Comparison of ENCODE assay signal across 8 cellular contexts in genomic region chr3:66938338-66938963, GRCh38. TPM values are rescaled to one million over a fixed set of nuclear protein-coding genes. Genes with fewer than 3 reads are reported as not detected.
DNase-seq lines count a peak whose midpoint lies in the region; ATAC-seq and TF ChIP-seq lines count a peak whose summit lies in the region.

No MANE protein-coding gene starts in this region.

- peak; percentile 1 for DNase-seq in stimulated activated CD8-positive, alpha-beta memory T cell treated with anti-CD3 and anti-CD28 coated beads, Interleukin-15, amount 100 ng/mL, for 1 hour (ENCODE audit: low read depth)
- no peak for DNase-seq in stimulated activated CD8-positive, alpha-beta memory T cell treated with anti-CD3 and anti-CD28 coated beads, Interleukin-4, amount 100 ng/mL, for 48 hours
- DNase-seq in HCT116 (ENCODE audit: low read depth, low spot score) (peak; percentile 44), NCI-H1048 (lab: John Stamatoyannopoulos, UW) (peak; percentile 45), SKM-1 (lab: John Stamatoyannopoulos, UW; ENCODE audit: unreplicated experiment) (peak; percentile 70), lung microvascular endothelial cell (ENCODE audit: low read depth in 2 of 2) (peak; percentile 68 to 70), ureter (ENCODE audit: low spot score) (peak; percentile 44)
- DNase-seq in effector memory CD8-positive, alpha-beta T cell, result peak; percentile 14 to 35 (median 21)

- H3K27ac Mint-ChIP-seq in effector memory CD8-positive, alpha-beta T cell, result no peak overlapping the region

- RAD21 ChIA-PET in HCT116 (lab: Charles Lee; ENCODE audit: low non-redundant PET in 1 of 2, low total read pairs in 2 of 2, uncharacterized antibody in 2 of 2, unreplicated experiment in 2 of 2), result interaction anchor here in 1 of 2 experiments (0.6 kb wide), 1 partner anchor 34 kb away, joined by 3 read pairs; no protein-coding TSS in a partner anchor

- TF ChIP-seq RAD21 in HCT116 (IDR thresholded peaks at IDR 0.05; ENCODE audit: low read depth), result peak; percentile 71

- no peak overlapping the region for H3K4me3 Mint-ChIP-seq in effector memory CD8-positive, alpha-beta T cell

- H3K4me1 ChIP-seq in HCT116 (ENCODE audit: control insufficient read depth in 1 of 2, insufficient read depth in 2 of 2, low read length in 2 of 2), result no peaks in the 10 kb centered on the region

- no peaks in the 10 kb centered on the region for H3K36me3 ChIP-seq in HCT116 (ENCODE audit: control insufficient read depth in 1 of 2, insufficient read depth in 2 of 2, low read length in 2 of 2)

- BruUV-seq in HCT116 (replicated peaks; lab: Mats Ljungman, UMichigan), result no TSS peak

- peaks cover 37% of the 10 kb centered on the region for H3K27me3 ChIP-seq in HCT116 (ENCODE audit: insufficient read depth, low read length)

- H3K27me3 Mint-ChIP-seq in effector memory CD8-positive, alpha-beta T cell, result peaks cover 9 to 45% of the 10 kb centered on the region in 2 donors

- no peaks in the 10 kb centered on the region for H3K4me1 Mint-ChIP-seq in effector memory CD8-positive, alpha-beta T cell (ENCODE audit: low read depth in 2 of 2)

- no peak overlapping the region for H3K27ac ChIP-seq in HCT116 (ENCODE audit: low read depth, low read length)

- no peak overlapping the region for H3K4me3 ChIP-seq in HCT116 (replicated peaks in 1 of 2; ENCODE audit: low read depth in 1 of 2, low read length in 2 of 2)

- H2AFZ ChIP-seq in HCT116 (ENCODE audit: low read depth, low read length, poor library complexity, severe bottlenecking), result no peak overlapping the region

- no peaks in the 10 kb centered on the region for H3K9me3 Mint-ChIP-seq in effector memory CD8-positive, alpha-beta T cell

- no peak for TF ChIP-seq POLR2A in HCT116 (IDR thresholded peaks at IDR 0.05; ENCODE audit: borderline replicate concordance, extremely low read depth, insufficient read depth, insufficient read length)

- no peaks in the 10 kb centered on the region for H3K9me2 ChIP-seq in HCT116 (ENCODE audit: insufficient read depth)

- intact Hi-C loops in HCT116 (cut with micrococcal nuclease), result loop anchor here (5.0 kb wide), 3 partner anchors 854 to 1954 kb away; no protein-coding TSS in a partner anchor

- no peaks in the 10 kb centered on the region for H4K20me1 ChIP-seq in HCT116 (ENCODE audit: insufficient read depth)

- CTCF ChIA-PET in HCT116 (lab: Charles Lee), result interaction anchor here (0.6 to 2.0 kb wide), 17 partner anchors 9 to 1939 kb away, joined by 3 to 13 read pairs (median 4); partner anchors contain the start of gene KBTBD8

- H3K36me3 Mint-ChIP-seq in effector memory CD8-positive, alpha-beta T cell (ENCODE audit: insufficient read depth), result no peaks in the 10 kb centered on the region

- H3K79me2 ChIP-seq in HCT116 (ENCODE audit: insufficient read depth, low read length), result no peaks in the 10 kb centered on the region

- POLR2A ChIA-PET in HCT116 (lab: Charles Lee), result no interaction called here

- H3K9me3 ChIP-seq in HCT116 (ENCODE audit: control insufficient read depth in 1 of 2, insufficient read depth in 1 of 2, low read depth in 1 of 2, low read length in 2 of 2), result no peaks in the 10 kb centered on the region

- no peak overlapping the region for H3K9ac ChIP-seq in HCT116 (ENCODE audit: low read length)

- ATAC-seq in HCT116, result peak; percentile 91
- peak; percentile 47 for ATAC-seq in effector memory CD8-positive, alpha-beta T cell (replicated peaks)

- peak; percentile 44 to 76 (median 69); a peak in 5 of 6 replicates for TF ChIP-seq CTCF in HCT116 (IDR thresholded peaks at IDR 0.05 in 2 of 3, conservative IDR thresholded peaks at IDR 0.05 in 1 of 3; ENCODE audit: borderline replicate concordance in 1 of 3, insufficient read depth in 1 of 3, low read depth in 2 of 3, low read length in 2 of 3)

- H3K4me2 ChIP-seq in HCT116 (ENCODE audit: low read length), result no peak overlapping the region

TF ChIP-seq in HCT116, 20 proteins besides CTCF, POLR2A, EP300 and RAD21:
- TF ChIP-seq JUND (IDR thresholded peaks at IDR 0.05), result no peak
- TF ChIP-seq ZFX (IDR thresholded peaks at IDR 0.05), result no peak
- TF ChIP-seq POLR2AphosphoS5 (IDR thresholded peaks at IDR 0.05; ENCODE audit: low read depth, low read length), result no peak
- no peak for TF ChIP-seq SP1 (IDR thresholded peaks at IDR 0.05; ENCODE audit: low read depth)
- no peak for TF ChIP-seq EZH2 (IDR thresholded peaks at IDR 0.05)
- no peak for TF ChIP-seq TCF7L2 (IDR thresholded peaks at IDR 0.05; ENCODE audit: borderline replicate concordance, extremely low read depth, insufficient read depth, insufficient read length)
- no peak for TF ChIP-seq YY1 (IDR thresholded peaks at IDR 0.05; ENCODE audit: extremely low read depth, insufficient replicate concordance, low read depth, low read length)
- no peak for TF ChIP-seq EZH2phosphoT487 (IDR thresholded peaks at IDR 0.05; ENCODE audit: borderline replicate concordance)
- no peak for TF ChIP-seq ATF3 (IDR thresholded peaks at IDR 0.05)
- TF ChIP-seq CBX3 (IDR thresholded peaks at IDR 0.05; ENCODE audit: low read depth), result no peak

RNA-seq across cellular contexts. Expression of gene KBTBD8, which starts 59.7 kb away (rescaled TPM):
- total RNA-seq in HCT116 (2021; ENCODE audit: unreplicated experiment) (1.4 TPM), lung microvascular endothelial cell (1.5 and 2.4 TPM in 2 replicates), ureter (4.3 TPM)
- polyA plus RNA-seq in HCT116 (2012), result 0.47 and 0.78 TPM in 2 replicates
